In the genomic region with DNA sequence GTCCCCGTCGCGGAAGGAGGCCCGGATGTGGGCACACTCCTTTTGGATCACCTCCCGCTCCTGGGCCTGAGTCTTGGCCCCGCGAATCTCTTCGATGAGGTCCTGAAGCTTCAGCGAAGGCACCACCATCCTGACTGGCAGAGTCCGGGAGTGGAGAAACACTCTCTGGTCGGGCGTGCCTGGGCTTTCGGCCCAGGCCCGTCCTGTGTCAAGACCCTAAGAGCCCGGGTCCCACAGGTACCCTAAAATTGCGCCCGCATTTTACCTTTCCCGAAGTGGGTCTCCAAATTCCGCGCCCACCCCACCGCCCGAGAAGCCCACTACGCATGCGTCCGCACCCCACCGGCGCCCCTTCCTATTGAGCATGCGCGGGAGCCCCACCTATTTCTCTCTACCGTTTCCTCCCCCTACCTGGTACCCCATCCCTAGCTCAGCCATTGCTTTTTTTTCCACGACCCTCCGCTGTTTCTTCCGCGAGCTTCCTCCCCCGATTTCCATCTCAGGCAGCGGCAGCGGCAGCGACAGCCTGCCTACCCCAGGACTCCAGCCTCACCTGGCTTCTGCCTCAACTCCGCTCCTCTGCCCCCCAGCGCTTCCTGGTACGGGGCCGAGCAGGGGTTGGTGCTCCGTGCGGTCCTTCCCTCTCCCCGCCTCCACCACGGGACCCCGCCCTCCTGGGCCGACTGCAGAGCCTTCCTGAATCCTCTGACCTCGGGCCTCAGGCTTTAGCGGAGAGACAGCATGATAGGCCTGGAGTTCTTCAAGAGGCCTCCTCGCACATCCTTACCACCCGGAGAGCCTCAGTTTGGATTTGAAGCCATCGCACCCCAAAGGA, we compare ENCODE assay signal across 8 cellular contexts. TPM values are rescaled to one million over a fixed set of nuclear protein-coding genes. Genes with fewer than 3 reads are reported as not detected.
DNase-seq lines count a peak whose midpoint lies in the region; ATAC-seq, FAIRE-seq and TF ChIP-seq lines count a peak whose summit lies in the region.

A gene with protein sequence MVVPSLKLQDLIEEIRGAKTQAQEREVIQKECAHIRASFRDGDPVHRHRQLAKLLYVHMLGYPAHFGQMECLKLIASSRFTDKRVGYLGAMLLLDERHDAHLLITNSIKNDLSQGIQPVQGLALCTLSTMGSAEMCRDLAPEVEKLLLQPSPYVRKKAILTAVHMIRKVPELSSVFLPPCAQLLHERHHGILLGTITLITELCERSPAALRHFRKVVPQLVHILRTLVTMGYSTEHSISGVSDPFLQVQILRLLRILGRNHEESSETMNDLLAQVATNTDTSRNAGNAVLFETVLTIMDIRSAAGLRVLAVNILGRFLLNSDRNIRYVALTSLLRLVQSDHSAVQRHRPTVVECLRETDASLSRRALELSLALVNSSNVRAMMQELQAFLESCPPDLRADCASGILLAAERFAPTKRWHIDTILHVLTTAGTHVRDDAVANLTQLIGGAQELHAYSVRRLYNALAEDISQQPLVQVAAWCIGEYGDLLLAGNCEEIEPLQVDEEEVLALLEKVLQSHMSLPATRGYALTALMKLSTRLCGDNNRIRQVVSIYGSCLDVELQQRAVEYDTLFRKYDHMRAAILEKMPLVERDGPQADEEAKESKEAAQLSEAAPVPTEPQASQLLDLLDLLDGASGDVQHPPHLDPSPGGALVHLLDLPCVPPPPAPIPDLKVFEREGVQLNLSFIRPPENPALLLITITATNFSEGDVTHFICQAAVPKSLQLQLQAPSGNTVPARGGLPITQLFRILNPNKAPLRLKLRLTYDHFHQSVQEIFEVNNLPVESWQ (minus strand): TSS at position 606 of the 835 bp plus-strand sequence. CDS start 477 bp downstream, at position 129.

- peak within 1 kb of the TSS; percentile 60 for H3K27ac ChIP-seq in A673 (ENCODE audit: low read depth, low read length, poor library complexity, severe bottlenecking)

- no TSS peak for BruUV-seq in A673 (replicated peaks; lab: Mats Ljungman, UMichigan)

- H3K36me3 Mint-ChIP-seq in WTC11: peaks cover 17% of the 10 kb centered on the region; the same call in 1 of the 2 replicates

- DNase-seq in A673 (ENCODE audit: low spot score) (peak; percentile 57), NCI-H2227 treated with DMSO at 0.1 percent for 48 hours (lab: John Stamatoyannopoulos, UW) (peak; percentile 87), WTC11 (ENCODE audit: low spot score) (peak; percentile 88), bronchial epithelial cell (ENCODE audit: low read depth) (peak; percentile 84), iris pigment epithelial cell (ENCODE audit: low read depth) (peak; percentile 69)
- DNase-seq in stimulated activated CD4-positive, alpha-beta T cell treated with anti-CD3 and anti-CD28 coated beads, Interleukin-15, amount 100 ng/mL, for 24 hours: peak; percentile 96

- H3K4me1 Mint-ChIP-seq in WTC11: peaks cover 38% of the 10 kb centered on the region

- peaks cover 2% of the 10 kb centered on the region; the same call in 1 of the 2 replicates for H3K27me3 Mint-ChIP-seq in WTC11 (ENCODE audit: low read depth)

- TF ChIP-seq CTCF in A673 (conservative IDR thresholded peaks at IDR 0.05; ENCODE audit: low read depth, low read length) (no peak), WTC11 (IDR thresholded peaks at IDR 0.05) (no peak), bronchial epithelial cell (IDR thresholded peaks at IDR 0.05; ENCODE audit: insufficient read depth, low read length, severe bottlenecking) (no peak)

- no peaks in the 10 kb centered on the region for H3K27me3 ChIP-seq in A673 (replicated peaks; ENCODE audit: insufficient read depth, low read depth, low read length, poor library complexity)
- H3K27me3 ChIP-seq in bronchial epithelial cell (ENCODE audit: control insufficient read depth, insufficient read depth, low read length): no peaks in the 10 kb centered on the region

- H3K9me3 Mint-ChIP-seq in WTC11: no peaks in the 10 kb centered on the region

- H3K9me3 ChIP-seq in A673 (ENCODE audit: low read depth, low read length, poor library complexity, severe bottlenecking): no peaks in the 10 kb centered on the region

- H3K27ac Mint-ChIP-seq in WTC11: peak within 1 kb of the TSS; percentile 93

- no peak for FAIRE-seq in bronchial epithelial cell (lab: Jason Lieb, UNC)

- POLR2A ChIA-PET in A673 (lab: Charles Lee; ENCODE audit: low non-redundant PET) (no interaction called here), WTC11 (lab: Charles Lee) (interaction anchor here (0.6 to 1.5 kb wide), 10 partner anchors 9 to 501 kb away, joined by 3 to 6 read pairs (median 4); a partner anchor contains a TSS)

- peak; percentile 90 for ATAC-seq in GM18868 (IDR thresholded peaks at IDR 0.05; ENCODE audit: unreplicated experiment)
- peak; percentile 83 for ATAC-seq in HG03103 (IDR thresholded peaks at IDR 0.05; ENCODE audit: low read depth, unreplicated experiment)
- peak; percentile 73 for ATAC-seq in WTC11

- no peaks in the 10 kb centered on the region for H3K36me3 ChIP-seq in A673 (ENCODE audit: insufficient read depth, low read length, poor library complexity, severe bottlenecking)
- H3K36me3 ChIP-seq in bronchial epithelial cell (ENCODE audit: control insufficient read depth, insufficient read depth, low read length): peaks cover 20% of the 10 kb centered on the region

- CTCF ChIA-PET in A673 (lab: Charles Lee): interaction anchor here (0.6 kb wide), 1 partner anchor 343 kb away, joined by 3 read pairs; no protein-coding TSS in a partner anchor
- CTCF ChIA-PET in WTC11 (lab: Charles Lee): interaction anchor here (0.5 to 2.2 kb wide), 15 partner anchors 10 to 628 kb away, joined by 3 to 11 read pairs (median 5); a partner anchor contains a TSS

- intact Hi-C loops in A673 (cut with micrococcal nuclease; ENCODE audit: unreplicated experiment): no loop called here

- H3K4me3 ChIP-seq in A673 (ENCODE audit: low read depth, low read length, poor library complexity, severe bottlenecking) (peak within 1 kb of the TSS; percentile 59), bronchial epithelial cell (ENCODE audit: low read depth, low read length) (peak within 1 kb of the TSS; percentile 63)

- H3K4me1 ChIP-seq in A673 (ENCODE audit: insufficient read depth, low read length, poor library complexity, severe bottlenecking): peaks cover 14% of the 10 kb centered on the region

- peak within 1 kb of the TSS; percentile 98 for H3K4me3 Mint-ChIP-seq in WTC11

TF ChIP-seq in WTC11, 78 proteins besides CTCF, POLR2A, EP300 and RAD21 (continues in another document):
- TF ChIP-seq, protein P1, sequence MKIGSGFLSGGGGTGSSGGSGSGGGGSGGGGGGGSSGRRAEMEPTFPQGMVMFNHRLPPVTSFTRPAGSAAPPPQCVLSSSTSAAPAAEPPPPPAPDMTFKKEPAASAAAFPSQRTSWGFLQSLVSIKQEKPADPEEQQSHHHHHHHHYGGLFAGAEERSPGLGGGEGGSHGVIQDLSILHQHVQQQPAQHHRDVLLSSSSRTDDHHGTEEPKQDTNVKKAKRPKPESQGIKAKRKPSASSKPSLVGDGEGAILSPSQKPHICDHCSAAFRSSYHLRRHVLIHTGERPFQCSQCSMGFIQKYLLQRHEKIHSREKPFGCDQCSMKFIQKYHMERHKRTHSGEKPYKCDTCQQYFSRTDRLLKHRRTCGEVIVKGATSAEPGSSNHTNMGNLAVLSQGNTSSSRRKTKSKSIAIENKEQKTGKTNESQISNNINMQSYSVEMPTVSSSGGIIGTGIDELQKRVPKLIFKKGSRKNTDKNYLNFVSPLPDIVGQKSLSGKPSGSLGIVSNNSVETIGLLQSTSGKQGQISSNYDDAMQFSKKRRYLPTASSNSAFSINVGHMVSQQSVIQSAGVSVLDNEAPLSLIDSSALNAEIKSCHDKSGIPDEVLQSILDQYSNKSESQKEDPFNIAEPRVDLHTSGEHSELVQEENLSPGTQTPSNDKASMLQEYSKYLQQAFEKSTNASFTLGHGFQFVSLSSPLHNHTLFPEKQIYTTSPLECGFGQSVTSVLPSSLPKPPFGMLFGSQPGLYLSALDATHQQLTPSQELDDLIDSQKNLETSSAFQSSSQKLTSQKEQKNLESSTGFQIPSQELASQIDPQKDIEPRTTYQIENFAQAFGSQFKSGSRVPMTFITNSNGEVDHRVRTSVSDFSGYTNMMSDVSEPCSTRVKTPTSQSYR (CRISPR knock-in tag; IDR thresholded peaks at IDR 0.05): peak; percentile 83
- TF ChIP-seq, protein P2, sequence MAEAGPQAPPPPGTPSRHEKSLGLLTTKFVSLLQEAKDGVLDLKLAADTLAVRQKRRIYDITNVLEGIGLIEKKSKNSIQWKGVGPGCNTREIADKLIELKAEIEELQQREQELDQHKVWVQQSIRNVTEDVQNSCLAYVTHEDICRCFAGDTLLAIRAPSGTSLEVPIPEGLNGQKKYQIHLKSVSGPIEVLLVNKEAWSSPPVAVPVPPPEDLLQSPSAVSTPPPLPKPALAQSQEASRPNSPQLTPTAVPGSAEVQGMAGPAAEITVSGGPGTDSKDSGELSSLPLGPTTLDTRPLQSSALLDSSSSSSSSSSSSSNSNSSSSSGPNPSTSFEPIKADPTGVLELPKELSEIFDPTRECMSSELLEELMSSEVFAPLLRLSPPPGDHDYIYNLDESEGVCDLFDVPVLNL (CRISPR knock-in tag; IDR thresholded peaks at IDR 0.05; ENCODE audit: borderline replicate concordance, low read depth): no peak
- TF ChIP-seq SMAD4 (CRISPR knock-in tag; IDR thresholded peaks at IDR 0.05) (no peak), NR1H2 (CRISPR knock-in tag; IDR thresholded peaks at IDR 0.05) (no peak), ZNF138 (CRISPR knock-in tag; conservative IDR thresholded peaks at IDR 0.05) (no peak)
- TF ChIP-seq, protein P3, sequence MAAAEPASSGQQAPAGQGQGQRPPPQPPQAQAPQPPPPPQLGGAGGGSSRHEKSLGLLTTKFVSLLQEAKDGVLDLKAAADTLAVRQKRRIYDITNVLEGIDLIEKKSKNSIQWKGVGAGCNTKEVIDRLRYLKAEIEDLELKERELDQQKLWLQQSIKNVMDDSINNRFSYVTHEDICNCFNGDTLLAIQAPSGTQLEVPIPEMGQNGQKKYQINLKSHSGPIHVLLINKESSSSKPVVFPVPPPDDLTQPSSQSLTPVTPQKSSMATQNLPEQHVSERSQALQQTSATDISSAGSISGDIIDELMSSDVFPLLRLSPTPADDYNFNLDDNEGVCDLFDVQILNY (CRISPR knock-in tag; IDR thresholded peaks at IDR 0.05): no peak
- TF ChIP-seq, protein P4, sequence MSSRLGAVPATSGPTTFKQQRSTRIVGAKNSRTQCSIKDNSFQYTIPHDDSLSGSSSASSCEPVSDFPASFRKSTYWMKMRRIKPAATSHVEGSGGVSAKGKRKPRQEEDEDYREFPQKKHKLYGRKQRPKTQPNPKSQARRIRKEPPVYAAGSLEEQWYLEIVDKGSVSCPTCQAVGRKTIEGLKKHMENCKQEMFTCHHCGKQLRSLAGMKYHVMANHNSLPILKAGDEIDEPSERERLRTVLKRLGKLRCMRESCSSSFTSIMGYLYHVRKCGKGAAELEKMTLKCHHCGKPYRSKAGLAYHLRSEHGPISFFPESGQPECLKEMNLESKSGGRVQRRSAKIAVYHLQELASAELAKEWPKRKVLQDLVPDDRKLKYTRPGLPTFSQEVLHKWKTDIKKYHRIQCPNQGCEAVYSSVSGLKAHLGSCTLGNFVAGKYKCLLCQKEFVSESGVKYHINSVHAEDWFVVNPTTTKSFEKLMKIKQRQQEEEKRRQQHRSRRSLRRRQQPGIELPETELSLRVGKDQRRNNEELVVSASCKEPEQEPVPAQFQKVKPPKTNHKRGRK (CRISPR knock-in tag; IDR thresholded peaks at IDR 0.05; ENCODE audit: borderline replicate concordance): no peak

RNA-seq across cellular contexts. Expression of the gene that starts here (rescaled TPM):
- total RNA-seq in A673 (2021): 26.0 and 40.1 TPM in 2 replicates
- 108 to 122 TPM (median 115 TPM) in 3 replicates for total RNA-seq in WTC11 (2021)
- total RNA-seq in bronchial epithelial cell: 40.5 and 44.4 TPM in 2 replicates

Comparison
In these comparisons a context has a peak if more than half of its experiments do, and no peak if none do; other contexts are left out.
1. Peak in every context shown above with its lines: DNase-seq, ATAC-seq, H3K4me3 ChIP-seq and H3K27ac ChIP-seq.